Comparison of ENCODE assay signal across 1 cellular context in the genomic region with DNA sequence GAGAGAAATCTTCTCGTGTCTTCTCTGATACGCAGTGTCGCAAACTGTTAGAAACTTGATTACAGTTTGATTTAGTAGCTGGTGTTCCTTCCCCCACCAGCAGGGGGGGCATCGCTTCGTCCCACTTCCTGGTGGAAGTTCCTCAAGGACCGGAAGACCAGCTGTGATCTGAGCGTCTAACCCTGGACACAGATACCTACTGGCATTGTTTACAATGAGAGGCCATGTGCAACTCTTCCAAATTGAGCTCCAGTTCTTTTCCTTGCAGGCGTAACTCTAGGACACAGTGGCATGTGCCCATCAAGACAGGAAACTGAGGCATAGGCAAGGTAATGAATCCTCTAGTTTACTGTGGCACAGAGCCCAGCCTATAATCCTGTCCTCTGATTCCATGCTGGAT.
TF ChIP-seq lines count a peak whose summit lies in the region.

No MANE protein-coding gene starts in this region.

TF ChIP-seq in K562, 482 proteins besides CTCF, POLR2A, EP300 and RAD21 (continued from another document and continues in another):
- TF ChIP-seq, protein P1, sequence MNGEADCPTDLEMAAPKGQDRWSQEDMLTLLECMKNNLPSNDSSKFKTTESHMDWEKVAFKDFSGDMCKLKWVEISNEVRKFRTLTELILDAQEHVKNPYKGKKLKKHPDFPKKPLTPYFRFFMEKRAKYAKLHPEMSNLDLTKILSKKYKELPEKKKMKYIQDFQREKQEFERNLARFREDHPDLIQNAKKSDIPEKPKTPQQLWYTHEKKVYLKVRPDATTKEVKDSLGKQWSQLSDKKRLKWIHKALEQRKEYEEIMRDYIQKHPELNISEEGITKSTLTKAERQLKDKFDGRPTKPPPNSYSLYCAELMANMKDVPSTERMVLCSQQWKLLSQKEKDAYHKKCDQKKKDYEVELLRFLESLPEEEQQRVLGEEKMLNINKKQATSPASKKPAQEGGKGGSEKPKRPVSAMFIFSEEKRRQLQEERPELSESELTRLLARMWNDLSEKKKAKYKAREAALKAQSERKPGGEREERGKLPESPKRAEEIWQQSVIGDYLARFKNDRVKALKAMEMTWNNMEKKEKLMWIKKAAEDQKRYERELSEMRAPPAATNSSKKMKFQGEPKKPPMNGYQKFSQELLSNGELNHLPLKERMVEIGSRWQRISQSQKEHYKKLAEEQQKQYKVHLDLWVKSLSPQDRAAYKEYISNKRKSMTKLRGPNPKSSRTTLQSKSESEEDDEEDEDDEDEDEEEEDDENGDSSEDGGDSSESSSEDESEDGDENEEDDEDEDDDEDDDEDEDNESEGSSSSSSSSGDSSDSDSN (IDR thresholded peaks at IDR 0.05; ENCODE audit: borderline replicate concordance in 1 of 2, low read depth in 2 of 2, low read length in 2 of 2): no peak
- TF ChIP-seq ELF1 (tag; IDR thresholded peaks at IDR 0.05) (peak; percentile 80), PTBP1 (IDR thresholded peaks at IDR 0.05; ENCODE audit: low read depth, low read length) (no peak), SPI1 (IDR thresholded peaks at IDR 0.05; ENCODE audit: borderline replicate concordance, low read depth, low read length) (peak; percentile 66; the same call in 1 of the 2 replicates), MYC (IDR thresholded peaks at IDR 0.05; ENCODE audit: low read depth, low read length) (peak; percentile 25; the same call in 1 of the 2 replicates), MYC (CRISPR knock-in tag; IDR thresholded peaks at IDR 0.05; ENCODE audit: borderline replicate concordance, low read depth) (no peak), SMC3 (conservative IDR thresholded peaks at IDR 0.05; ENCODE audit: insufficient read depth, low read depth, low read length) (peak; percentile 55), IRF2 (CRISPR knock-in tag; IDR thresholded peaks at IDR 0.05) (no peak), ADNP (tag; IDR thresholded peaks at IDR 0.05) (no peak), FOXJ3 (CRISPR knock-in tag; IDR thresholded peaks at IDR 0.05) (no peak), RNF2 (IDR thresholded peaks at IDR 0.05) (no peak), GABPA (tag; conservative IDR thresholded peaks at IDR 0.05; ENCODE audit: low read depth) (peak; percentile 61), BCOR (IDR thresholded peaks at IDR 0.05) (0 out of 2 replicates have a peak, but pooled peaks have one; percentile 20), ZFP1 (CRISPR knock-in tag; IDR thresholded peaks at IDR 0.05) (no peak), CBX3 (IDR thresholded peaks at IDR 0.05; ENCODE audit: borderline replicate concordance in 1 of 2, low read length in 2 of 2) (peak in 1 of 2 experiments; percentile 46; a peak in 1 of 3 replicates), ETV6 (IDR thresholded peaks at IDR 0.05; ENCODE audit: borderline replicate concordance in 1 of 2, low read depth in 2 of 2, low read length in 1 of 2) (peak; percentile 91 to 94), ETV6 (CRISPR knock-in tag; IDR thresholded peaks at IDR 0.05; ENCODE audit: borderline replicate concordance) (no peak), HDAC8 (tag; IDR thresholded peaks at IDR 0.05) (no peak), GATA2 (CRISPR knock-in tag; IDR thresholded peaks at IDR 0.05) (no peak), EHMT2 (IDR thresholded peaks at IDR 0.05) (peak; percentile 50; the same call in 1 of the 2 replicates), ZNF830 (CRISPR knock-in tag; IDR thresholded peaks at IDR 0.05) (no peak), MEIS2 (IDR thresholded peaks at IDR 0.05; ENCODE audit: partially characterized antibody) (peak; percentile 41), TRIM24 (IDR thresholded peaks at IDR 0.05) (no peak), ETV1 (tag; conservative IDR thresholded peaks at IDR 0.05; ENCODE audit: low read depth) (peak; percentile 81), CTBP1 (IDR thresholded peaks at IDR 0.05; ENCODE audit: borderline replicate concordance) (0 out of 2 replicates have a peak, but pooled peaks have one; percentile 11), PHF20 (IDR thresholded peaks at IDR 0.05; ENCODE audit: partially characterized antibody) (peak; percentile 32)
- TF ChIP-seq, protein P2, sequence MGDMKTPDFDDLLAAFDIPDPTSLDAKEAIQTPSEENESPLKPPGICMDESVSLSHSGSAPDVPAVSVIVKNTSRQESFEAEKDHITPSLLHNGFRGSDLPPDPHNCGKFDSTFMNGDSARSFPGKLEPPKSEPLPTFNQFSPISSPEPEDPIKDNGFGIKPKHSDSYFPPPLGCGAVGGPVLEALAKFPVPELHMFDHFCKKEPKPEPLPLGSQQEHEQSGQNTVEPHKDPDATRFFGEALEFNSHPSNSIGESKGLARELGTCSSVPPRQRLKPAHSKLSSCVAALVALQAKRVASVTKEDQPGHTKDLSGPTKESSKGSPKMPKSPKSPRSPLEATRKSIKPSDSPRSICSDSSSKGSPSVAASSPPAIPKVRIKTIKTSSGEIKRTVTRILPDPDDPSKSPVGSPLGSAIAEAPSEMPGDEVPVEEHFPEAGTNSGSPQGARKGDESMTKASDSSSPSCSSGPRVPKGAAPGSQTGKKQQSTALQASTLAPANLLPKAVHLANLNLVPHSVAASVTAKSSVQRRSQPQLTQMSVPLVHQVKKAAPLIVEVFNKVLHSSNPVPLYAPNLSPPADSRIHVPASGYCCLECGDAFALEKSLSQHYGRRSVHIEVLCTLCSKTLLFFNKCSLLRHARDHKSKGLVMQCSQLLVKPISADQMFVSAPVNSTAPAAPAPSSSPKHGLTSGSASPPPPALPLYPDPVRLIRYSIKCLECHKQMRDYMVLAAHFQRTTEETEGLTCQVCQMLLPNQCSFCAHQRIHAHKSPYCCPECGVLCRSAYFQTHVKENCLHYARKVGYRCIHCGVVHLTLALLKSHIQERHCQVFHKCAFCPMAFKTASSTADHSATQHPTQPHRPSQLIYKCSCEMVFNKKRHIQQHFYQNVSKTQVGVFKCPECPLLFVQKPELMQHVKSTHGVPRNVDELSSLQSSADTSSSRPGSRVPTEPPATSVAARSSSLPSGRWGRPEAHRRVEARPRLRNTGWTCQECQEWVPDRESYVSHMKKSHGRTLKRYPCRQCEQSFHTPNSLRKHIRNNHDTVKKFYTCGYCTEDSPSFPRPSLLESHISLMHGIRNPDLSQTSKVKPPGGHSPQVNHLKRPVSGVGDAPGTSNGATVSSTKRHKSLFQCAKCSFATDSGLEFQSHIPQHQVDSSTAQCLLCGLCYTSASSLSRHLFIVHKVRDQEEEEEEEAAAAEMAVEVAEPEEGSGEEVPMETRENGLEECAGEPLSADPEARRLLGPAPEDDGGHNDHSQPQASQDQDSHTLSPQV (IDR thresholded peaks at IDR 0.05): no peak
- TF ChIP-seq, protein P3, sequence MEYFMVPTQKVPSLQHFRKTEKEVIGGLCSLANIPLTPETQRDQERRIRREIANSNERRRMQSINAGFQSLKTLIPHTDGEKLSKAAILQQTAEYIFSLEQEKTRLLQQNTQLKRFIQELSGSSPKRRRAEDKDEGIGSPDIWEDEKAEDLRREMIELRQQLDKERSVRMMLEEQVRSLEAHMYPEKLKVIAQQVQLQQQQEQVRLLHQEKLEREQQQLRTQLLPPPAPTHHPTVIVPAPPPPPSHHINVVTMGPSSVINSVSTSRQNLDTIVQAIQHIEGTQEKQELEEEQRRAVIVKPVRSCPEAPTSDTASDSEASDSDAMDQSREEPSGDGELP (CRISPR knock-in tag; IDR thresholded peaks at IDR 0.05; ENCODE audit: borderline replicate concordance): peak; percentile 59
- TF ChIP-seq, protein P4, sequence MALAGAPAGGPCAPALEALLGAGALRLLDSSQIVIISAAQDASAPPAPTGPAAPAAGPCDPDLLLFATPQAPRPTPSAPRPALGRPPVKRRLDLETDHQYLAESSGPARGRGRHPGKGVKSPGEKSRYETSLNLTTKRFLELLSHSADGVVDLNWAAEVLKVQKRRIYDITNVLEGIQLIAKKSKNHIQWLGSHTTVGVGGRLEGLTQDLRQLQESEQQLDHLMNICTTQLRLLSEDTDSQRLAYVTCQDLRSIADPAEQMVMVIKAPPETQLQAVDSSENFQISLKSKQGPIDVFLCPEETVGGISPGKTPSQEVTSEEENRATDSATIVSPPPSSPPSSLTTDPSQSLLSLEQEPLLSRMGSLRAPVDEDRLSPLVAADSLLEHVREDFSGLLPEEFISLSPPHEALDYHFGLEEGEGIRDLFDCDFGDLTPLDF (CRISPR knock-in tag; IDR thresholded peaks at IDR 0.05): no peak
- TF ChIP-seq, protein P5, sequence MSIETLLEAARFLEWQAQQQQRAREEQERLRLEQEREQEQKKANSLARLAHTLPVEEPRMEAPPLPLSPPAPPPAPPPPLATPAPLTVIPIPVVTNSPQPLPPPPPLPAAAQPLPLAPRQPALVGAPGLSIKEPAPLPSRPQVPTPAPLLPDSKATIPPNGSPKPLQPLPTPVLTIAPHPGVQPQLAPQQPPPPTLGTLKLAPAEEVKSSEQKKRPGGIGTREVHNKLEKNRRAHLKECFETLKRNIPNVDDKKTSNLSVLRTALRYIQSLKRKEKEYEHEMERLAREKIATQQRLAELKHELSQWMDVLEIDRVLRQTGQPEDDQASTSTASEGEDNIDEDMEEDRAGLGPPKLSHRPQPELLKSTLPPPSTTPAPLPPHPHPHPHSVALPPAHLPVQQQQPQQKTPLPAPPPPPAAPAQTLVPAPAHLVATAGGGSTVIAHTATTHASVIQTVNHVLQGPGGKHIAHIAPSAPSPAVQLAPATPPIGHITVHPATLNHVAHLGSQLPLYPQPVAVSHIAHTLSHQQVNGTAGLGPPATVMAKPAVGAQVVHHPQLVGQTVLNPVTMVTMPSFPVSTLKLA (conservative IDR thresholded peaks at IDR 0.05): no peak
- TF ChIP-seq, protein P6, sequence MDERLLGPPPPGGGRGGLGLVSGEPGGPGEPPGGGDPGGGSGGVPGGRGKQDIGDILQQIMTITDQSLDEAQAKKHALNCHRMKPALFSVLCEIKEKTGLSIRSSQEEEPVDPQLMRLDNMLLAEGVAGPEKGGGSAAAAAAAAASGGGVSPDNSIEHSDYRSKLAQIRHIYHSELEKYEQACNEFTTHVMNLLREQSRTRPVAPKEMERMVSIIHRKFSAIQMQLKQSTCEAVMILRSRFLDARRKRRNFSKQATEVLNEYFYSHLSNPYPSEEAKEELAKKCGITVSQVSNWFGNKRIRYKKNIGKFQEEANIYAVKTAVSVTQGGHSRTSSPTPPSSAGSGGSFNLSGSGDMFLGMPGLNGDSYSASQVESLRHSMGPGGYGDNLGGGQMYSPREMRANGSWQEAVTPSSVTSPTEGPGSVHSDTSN (CRISPR knock-in tag; IDR thresholded peaks at IDR 0.05; ENCODE audit: low read depth): no peak
- TF ChIP-seq, protein P6 (tag; conservative IDR thresholded peaks at IDR 0.05; ENCODE audit: low read depth): peak; percentile 58
- TF ChIP-seq, protein P7, sequence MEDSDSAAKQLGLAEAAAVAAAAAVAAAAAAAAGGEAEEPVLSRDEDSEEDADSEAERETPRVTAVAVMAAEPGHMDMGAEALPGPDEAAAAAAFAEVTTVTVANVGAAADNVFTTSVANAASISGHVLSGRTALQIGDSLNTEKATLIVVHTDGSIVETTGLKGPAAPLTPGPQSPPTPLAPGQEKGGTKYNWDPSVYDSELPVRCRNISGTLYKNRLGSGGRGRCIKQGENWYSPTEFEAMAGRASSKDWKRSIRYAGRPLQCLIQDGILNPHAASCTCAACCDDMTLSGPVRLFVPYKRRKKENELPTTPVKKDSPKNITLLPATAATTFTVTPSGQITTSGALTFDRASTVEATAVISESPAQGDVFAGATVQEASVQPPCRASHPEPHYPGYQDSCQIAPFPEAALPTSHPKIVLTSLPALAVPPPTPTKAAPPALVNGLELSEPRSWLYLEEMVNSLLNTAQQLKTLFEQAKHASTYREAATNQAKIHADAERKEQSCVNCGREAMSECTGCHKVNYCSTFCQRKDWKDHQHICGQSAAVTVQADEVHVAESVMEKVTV (CRISPR knock-in tag; IDR thresholded peaks at IDR 0.05): 0 out of 2 replicates have a peak, but pooled peaks have one; percentile 9
- TF ChIP-seq, protein P8, sequence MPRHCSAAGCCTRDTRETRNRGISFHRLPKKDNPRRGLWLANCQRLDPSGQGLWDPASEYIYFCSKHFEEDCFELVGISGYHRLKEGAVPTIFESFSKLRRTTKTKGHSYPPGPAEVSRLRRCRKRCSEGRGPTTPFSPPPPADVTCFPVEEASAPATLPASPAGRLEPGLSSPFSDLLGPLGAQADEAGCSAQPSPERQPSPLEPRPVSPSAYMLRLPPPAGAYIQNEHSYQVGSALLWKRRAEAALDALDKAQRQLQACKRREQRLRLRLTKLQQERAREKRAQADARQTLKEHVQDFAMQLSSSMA (CRISPR knock-in tag; IDR thresholded peaks at IDR 0.05): no peak
- TF ChIP-seq, protein P9, sequence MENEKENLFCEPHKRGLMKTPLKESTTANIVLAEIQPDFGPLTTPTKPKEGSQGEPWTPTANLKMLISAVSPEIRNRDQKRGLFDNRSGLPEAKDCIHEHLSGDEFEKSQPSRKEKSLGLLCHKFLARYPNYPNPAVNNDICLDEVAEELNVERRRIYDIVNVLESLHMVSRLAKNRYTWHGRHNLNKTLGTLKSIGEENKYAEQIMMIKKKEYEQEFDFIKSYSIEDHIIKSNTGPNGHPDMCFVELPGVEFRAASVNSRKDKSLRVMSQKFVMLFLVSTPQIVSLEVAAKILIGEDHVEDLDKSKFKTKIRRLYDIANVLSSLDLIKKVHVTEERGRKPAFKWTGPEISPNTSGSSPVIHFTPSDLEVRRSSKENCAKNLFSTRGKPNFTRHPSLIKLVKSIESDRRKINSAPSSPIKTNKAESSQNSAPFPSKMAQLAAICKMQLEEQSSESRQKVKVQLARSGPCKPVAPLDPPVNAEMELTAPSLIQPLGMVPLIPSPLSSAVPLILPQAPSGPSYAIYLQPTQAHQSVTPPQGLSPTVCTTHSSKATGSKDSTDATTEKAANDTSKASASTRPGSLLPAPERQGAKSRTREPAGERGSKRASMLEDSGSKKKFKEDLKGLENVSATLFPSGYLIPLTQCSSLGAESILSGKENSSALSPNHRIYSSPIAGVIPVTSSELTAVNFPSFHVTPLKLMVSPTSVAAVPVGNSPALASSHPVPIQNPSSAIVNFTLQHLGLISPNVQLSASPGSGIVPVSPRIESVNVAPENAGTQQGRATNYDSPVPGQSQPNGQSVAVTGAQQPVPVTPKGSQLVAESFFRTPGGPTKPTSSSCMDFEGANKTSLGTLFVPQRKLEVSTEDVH (IDR thresholded peaks at IDR 0.05; ENCODE audit: low read depth, partially characterized antibody): peak; percentile 33
